Comparison of ENCODE assay signal across 22 cellular contexts in genomic region chr12:128325646-128326045, GRCh38. TPM values are rescaled to one million over a fixed set of nuclear protein-coding genes. Genes with fewer than 3 reads are reported as not detected.
DNase-seq lines count a peak whose midpoint lies in the region; ATAC-seq and TF ChIP-seq lines count a peak whose summit lies in the region.
"Had no signal": no experiment of that assay in that cellular context is flagged by ENCODE, and none has a peak within 500 bp of the region (broad histone marks: within the 10 kb centered on the region; RNA-seq: fewer than 3 reads in every experiment).

No MANE protein-coding gene starts in this region.

- TF ChIP-seq CTCF in nephron (IDR thresholded peaks at IDR 0.05; ENCODE audit: unreplicated experiment in 3 of 3) (no peak), neural progenitor cell (IDR thresholded peaks at IDR 0.05) (no peak), osteoblast (IDR thresholded peaks at IDR 0.05; ENCODE audit: extremely low read depth, low read depth, low read length) (no peak), type B pancreatic cell (conservative IDR thresholded peaks at IDR 0.05) (no peak)

- H3K9me3 Mint-ChIP-seq in nephron (peaks cover 11% of the 10 kb centered on the region), neural progenitor cell (peaks cover 30% of the 10 kb centered on the region), type B pancreatic cell (peaks cover 12% of the 10 kb centered on the region)

- no peak for ATAC-seq in GM18511 (IDR thresholded peaks at IDR 0.05; ENCODE audit: unreplicated experiment)

- H3F3A ChIP-seq in neural progenitor cell (ENCODE audit: low read depth), result no peaks in the 10 kb centered on the region

- peaks cover 47% of the 10 kb centered on the region for H3K4me1 Mint-ChIP-seq in nephron
- H3K4me1 Mint-ChIP-seq in neural progenitor cell, result peaks cover 66% of the 10 kb centered on the region
- H3K4me1 Mint-ChIP-seq in type B pancreatic cell (ENCODE audit: unreplicated experiment), result peaks cover 45% of the 10 kb centered on the region
- H3K4me1 Mint-ChIP-seq: CD14-positive monocyte; CD4-positive, alpha-beta memory T cell; CD4-positive, CD25-positive, alpha-beta regulatory T cell; CD8-positive, alpha-beta memory T cell had no signal

- DNase-seq in neural progenitor cell (ENCODE audit: low spot score), result no peak
- peak; percentile 48 for DNase-seq in osteoblast (ENCODE audit: insufficient read length, low spot score, missing footprints)
- no peak for DNase-seq in type B pancreatic cell (ENCODE audit: extremely low spot score, unreplicated experiment)
- DNase-seq in T1000 (lab: John Stamatoyannopoulos, UW), result no peak
- DNase-seq in NK-92 (lab: John Stamatoyannopoulos, UW; ENCODE audit: unreplicated experiment), result no peak
- no peak for DNase-seq in COLO668 (lab: John Stamatoyannopoulos, UW; ENCODE audit: unreplicated experiment)
- DNase-seq: 8988T; ACHN; BE2C; C1 segment of cervical spinal cord; Caco-2; Calu3; CD4-positive, alpha-beta memory T cell; CD4-positive, CD25-positive, alpha-beta regulatory T cell; CD8-positive, alpha-beta memory T cell; DMS79 treated with DMSO at 0.1 percent for 48 hours; GF-D8 had no signal

- H3K27me3 ChIP-seq in neural progenitor cell, result no peaks in the 10 kb centered on the region
- no peaks in the 10 kb centered on the region for H3K27me3 ChIP-seq in osteoblast (ENCODE audit: insufficient read depth, low read length)
- H3K27me3 ChIP-seq: BE2C, BLaER1 had no signal

- H3K4me2 ChIP-seq in neural progenitor cell (no peak overlapping the region), osteoblast (ENCODE audit: insufficient read depth, low read length) (no peak overlapping the region)
- H3K4me2 ChIP-seq: BLaER1 had no signal

- peaks cover 11% of the 10 kb centered on the region for H3K36me3 Mint-ChIP-seq in nephron (ENCODE audit: low read depth)
- H3K36me3 Mint-ChIP-seq in neural progenitor cell, result peaks cover 56% of the 10 kb centered on the region
- H3K36me3 Mint-ChIP-seq in type B pancreatic cell, result peaks cover 9% of the 10 kb centered on the region
- H3K36me3 Mint-ChIP-seq: CD14-positive monocyte; CD4-positive, alpha-beta memory T cell; CD4-positive, CD25-positive, alpha-beta regulatory T cell; CD8-positive, alpha-beta memory T cell had no signal

- peak overlapping the region; percentile 83 to 90 (median 87) for H3K27ac Mint-ChIP-seq in nephron
- H3K27ac Mint-ChIP-seq in neural progenitor cell, result peak overlapping the region; percentile 46
- no peak overlapping the region for H3K27ac Mint-ChIP-seq in type B pancreatic cell
- H3K27ac Mint-ChIP-seq: CD14-positive monocyte; CD4-positive, alpha-beta memory T cell; CD4-positive, CD25-positive, alpha-beta regulatory T cell; CD8-positive, alpha-beta memory T cell had no signal

- H4K20me1 ChIP-seq in neural progenitor cell (ENCODE audit: low read depth) (no peaks in the 10 kb centered on the region), osteoblast (ENCODE audit: insufficient read depth, low read length) (no peaks in the 10 kb centered on the region)
- H4K20me1 ChIP-seq: BLaER1 had no signal

- H3K27me3 Mint-ChIP-seq in nephron (ENCODE audit: low read depth), result peaks cover 4% of the 10 kb centered on the region
- no peaks in the 10 kb centered on the region for H3K27me3 Mint-ChIP-seq in neural progenitor cell (ENCODE audit: insufficient read depth, low read depth)
- no peaks in the 10 kb centered on the region for H3K27me3 Mint-ChIP-seq in type B pancreatic cell
- H3K27me3 Mint-ChIP-seq: CD4-positive, alpha-beta memory T cell had no signal

- H3K36me3 ChIP-seq in neural progenitor cell (no peaks in the 10 kb centered on the region), osteoblast (ENCODE audit: insufficient read depth, low read length) (no peaks in the 10 kb centered on the region)
- H3K36me3 ChIP-seq: BE2C, BLaER1 had no signal

- H3K4me3 ChIP-seq in neural progenitor cell (no peak overlapping the region), osteoblast (ENCODE audit: insufficient read depth, low read length) (no peak overlapping the region)
- H3K4me3 ChIP-seq: BLaER1 had no signal

- H2AFZ ChIP-seq in neural progenitor cell (replicated peaks), result no peak overlapping the region
- no peak overlapping the region for H2AFZ ChIP-seq in osteoblast (ENCODE audit: low read length)

- H3K4me3 Mint-ChIP-seq in nephron (no peak overlapping the region), neural progenitor cell (no peak overlapping the region), type B pancreatic cell (peak overlapping the region; percentile 53)
- H3K4me3 Mint-ChIP-seq: CD14-positive monocyte; CD4-positive, alpha-beta memory T cell; CD4-positive, CD25-positive, alpha-beta regulatory T cell; CD8-positive, alpha-beta memory T cell had no signal

- no peak overlapping the region for H3K9ac ChIP-seq in neural progenitor cell
- H3K9ac ChIP-seq: BLaER1 had no signal

- no peak overlapping the region for H3K27ac ChIP-seq in neural progenitor cell
- no peak overlapping the region for H3K27ac ChIP-seq in osteoblast (ENCODE audit: low read depth, low read length)
- H3K27ac ChIP-seq: BLaER1 had no signal

- H3K9me3 ChIP-seq in neural progenitor cell (ENCODE audit: low read depth), result no peaks in the 10 kb centered on the region
- no peaks in the 10 kb centered on the region for H3K9me3 ChIP-seq in osteoblast (ENCODE audit: low read depth, low read length)
- H3K9me3 ChIP-seq: BE2C, Caco-2 had no signal

- H3K4me1 ChIP-seq in neural progenitor cell (peaks cover 34% of the 10 kb centered on the region), osteoblast (ENCODE audit: insufficient read depth, low read length) (no peaks in the 10 kb centered on the region)
- H3K4me1 ChIP-seq: BE2C, Caco-2 had no signal

- H3K79me2 ChIP-seq in neural progenitor cell (ENCODE audit: low read depth) (no peaks in the 10 kb centered on the region), osteoblast (ENCODE audit: insufficient read depth, low read length) (no peaks in the 10 kb centered on the region)

RNA-seq across cellular contexts. Expression of gene TMEM132C, which starts 58.7 kb away (rescaled TPM):
- 3.9 and 5.1 TPM in 2 replicates for total RNA-seq in neural progenitor cell (ENCODE audit: low replicate concordance)
- not detected in 2 replicates for total RNA-seq in osteoblast
- 4.3 and 61.8 TPM in 2 replicates for total RNA-seq in type B pancreatic cell (ENCODE audit: low replicate concordance)
- total RNA-seq: A673; Caco-2; Calu3; CD4-positive, alpha-beta memory T cell; CD4-positive, CD25-positive, alpha-beta regulatory T cell; CD8-positive, alpha-beta memory T cell had no signal
